In genomic region chr10:72625608-72626443, GRCh38 we compare ENCODE assay signal across 8 cellular contexts. TPM values are rescaled to one million over a fixed set of nuclear protein-coding genes. Genes with fewer than 3 reads are reported as not detected.
DNase-seq lines count a peak whose midpoint lies in the region; ATAC-seq lines count a peak whose summit lies in the region.

Gene MICU1, minus strand, starts transcription at chr10:72626079. Its CDS starts 59,286 bp downstream, at chr10:72566793.

- no peaks in the 10 kb centered on the region for H3K27me3 Mint-ChIP-seq in CD8-positive, alpha-beta memory T cell

- no peaks in the 10 kb centered on the region for H3K27me3 ChIP-seq in CD8-positive, alpha-beta memory T cell (ENCODE audit: insufficient read depth, low read length, poor library complexity, severe bottlenecking)
- H3K27me3 ChIP-seq in effector memory CD4-positive, alpha-beta T cell (replicated peaks; ENCODE audit: control insufficient read depth, insufficient read depth, low read length, poor library complexity, severe bottlenecking) = no peaks in the 10 kb centered on the region

- peak within 1 kb of the TSS; percentile 37 to 98 (median 95) for H3K27ac Mint-ChIP-seq in CD8-positive, alpha-beta memory T cell

- no peaks in the 10 kb centered on the region for H3K9me3 ChIP-seq in CD8-positive, alpha-beta memory T cell (ENCODE audit: low read length)
- H3K9me3 ChIP-seq in effector memory CD4-positive, alpha-beta T cell (ENCODE audit: control insufficient read depth, low read length) = no peaks in the 10 kb centered on the region

- peak; percentile 87 to 94 (median 90) for DNase-seq in CD8-positive, alpha-beta memory T cell
- DNase-seq in HT-29 (ENCODE audit: low spot score) = peak; percentile 97
- DNase-seq in NOMO-1 (lab: John Stamatoyannopoulos, UW; ENCODE audit: unreplicated experiment in 2 of 2) = peak; percentile 96 to 98
- DNase-seq in effector memory CD4-positive, alpha-beta T cell = peak; percentile 87 to 90 (median 89)
- peak; percentile 98 for DNase-seq in medulla oblongata (ENCODE audit: extremely low spot score)
- DNase-seq in stimulated activated CD8-positive, alpha-beta memory T cell treated with anti-CD3 and anti-CD28 coated beads, Interleukin-12 subunit alpha, Interleukin-12 subunit beta, amount 100 ng/mL, for 1 hour (ENCODE audit: low read depth) = peak; percentile 89

- no peaks in the 10 kb centered on the region for H3K36me3 ChIP-seq in CD8-positive, alpha-beta memory T cell (ENCODE audit: insufficient read depth, low read length)
- H3K36me3 ChIP-seq in effector memory CD4-positive, alpha-beta T cell (ENCODE audit: control insufficient read depth, insufficient read depth, low read length) = no peaks in the 10 kb centered on the region

- peaks cover 0 to 9% (median 3%) of the 10 kb centered on the region in 3 donors for H3K36me3 Mint-ChIP-seq in CD8-positive, alpha-beta memory T cell

- POLR2A ChIA-PET in CD8-positive, alpha-beta memory T cell (lab: Charles Lee) = no interaction called here
- POLR2A ChIA-PET in activated CD8-positive, alpha-beta memory T cell treated with anti-CD3 and anti-CD28 coated beads for 36 hours (lab: Charles Lee) = interaction anchor here (0.5 to 1.2 kb wide), 3 partner anchors 36 to 218 kb away, joined by 3 to 4 read pairs (median 3); partner anchors contain the start of gene MCU

- CTCF ChIA-PET in CD8-positive, alpha-beta memory T cell (lab: Charles Lee) = interaction anchor here (0.8 kb wide), 2 partner anchors 14 to 21 kb away, joined by 3 read pairs; no protein-coding TSS in a partner anchor
- CTCF ChIA-PET in activated CD8-positive, alpha-beta memory T cell treated with anti-CD3 and anti-CD28 coated beads for 36 hours (lab: Charles Lee) = interaction anchor here (0.5 to 1.0 kb wide), 3 partner anchors 15 to 30 kb away, joined by 3 read pairs; no protein-coding TSS in a partner anchor

- H3K27ac ChIP-seq in CD8-positive, alpha-beta memory T cell (ENCODE audit: low read depth, low read length) = peak within 1 kb of the TSS; percentile 68
- H3K27ac ChIP-seq in effector memory CD4-positive, alpha-beta T cell (ENCODE audit: insufficient read depth, low read length, poor library complexity, severe bottlenecking) = peak within 1 kb of the TSS; percentile 57

- H3K4me1 Mint-ChIP-seq in CD8-positive, alpha-beta memory T cell = peaks cover 10 to 26% (median 23%) of the 10 kb centered on the region in 3 donors

- peaks cover 18% of the 10 kb centered on the region for H3K4me1 ChIP-seq in CD8-positive, alpha-beta memory T cell (ENCODE audit: insufficient read depth, low read length)
- H3K4me1 ChIP-seq in effector memory CD4-positive, alpha-beta T cell (ENCODE audit: control insufficient read depth, insufficient read depth, low read length, poor library complexity, severe bottlenecking) = no peaks in the 10 kb centered on the region

- ATAC-seq in GM19468 (IDR thresholded peaks at IDR 0.05; ENCODE audit: extremely low read depth, unreplicated experiment) = peak; percentile 77

- H3K9me3 Mint-ChIP-seq in CD8-positive, alpha-beta memory T cell = no peaks in the 10 kb centered on the region

- peak within 1 kb of the TSS; percentile 85 for H3K4me3 ChIP-seq in CD8-positive, alpha-beta memory T cell (ENCODE audit: low read length)
- peak within 1 kb of the TSS; percentile 89 for H3K4me3 ChIP-seq in effector memory CD4-positive, alpha-beta T cell (ENCODE audit: insufficient read depth, low read depth, low read length, poor library complexity, severe bottlenecking)

- peak within 1 kb of the TSS; percentile 91 to 100 (median 99) for H3K4me3 Mint-ChIP-seq in CD8-positive, alpha-beta memory T cell

RNA-seq across cellular contexts. Expression of gene MICU1, which starts in this region (rescaled TPM):
- 10 to 100 TPM; 26.9 to 27.9 TPM for total RNA-seq in CD8-positive, alpha-beta memory T cell
- polyA plus RNA-seq in CD8-positive, alpha-beta memory T cell = 25.3 TPM
- total RNA-seq in HT-29 (2014; rRNA removed; shearing (Covaris generic)) = 21.1 and 24.3 TPM in 2 replicates
- total RNA-seq in activated CD8-positive, alpha-beta memory T cell treated with anti-CD3 and anti-CD28 coated beads for 36 hours = 10 to 100 TPM; 24.5 to 27.1 TPM

Comparison
In these comparisons a context has a peak if more than half of its experiments do, and no peak if none do; other contexts are left out.
1. Peak in every context shown above with its lines: DNase-seq, ATAC-seq, H3K4me3 ChIP-seq and H3K27ac ChIP-seq.